ENCODE assay signal across 8 cellular contexts in genomic region chr13:79482271-79482970, GRCh38. TPM values are rescaled to one million over a fixed set of nuclear protein-coding genes. Genes with fewer than 3 reads are reported as not detected.
A peak's percentile ranks its signal among the peaks of the same experiment; 100 is the strongest.
DNase-seq lines count a peak whose midpoint lies in the region; ATAC-seq, FAIRE-seq and TF ChIP-seq lines count a peak whose summit lies in the region.

No MANE protein-coding gene starts in this region.

- no peaks in the 10 kb centered on the region for H3K9me3 ChIP-seq in parathyroid adenoma (ENCODE audit: control insufficient read depth, low read length)
- H3K9me3 ChIP-seq in thyroid gland: no peaks in the 10 kb centered on the region

- TF ChIP-seq CTCF in GM06990 (IDR thresholded peaks at IDR 0.05; ENCODE audit: insufficient read depth, low read length, poor library complexity, severe bottlenecking): no peak
- TF ChIP-seq CTCF in parathyroid adenoma (IDR thresholded peaks at IDR 0.05): no peak
- no peak for TF ChIP-seq CTCF in thyroid gland (IDR thresholded peaks at IDR 0.05)

- FAIRE-seq in RCC 7860 (lab: Jason Lieb, UNC): no peak

- DNase-seq in GM06990 (ENCODE audit: extremely low read depth, insufficient read length): no peak
- peak; percentile 22 for DNase-seq in RCC 7860 (ENCODE audit: low spot score)
- DNase-seq in epithelial cell of prostate (ENCODE audit: low read depth, low spot score): no peak
- no peak for DNase-seq in DMS153 (lab: John Stamatoyannopoulos, UW)
- no peak for DNase-seq in thyroid gland

- no peak overlapping the region for H2AFZ ChIP-seq in parathyroid adenoma

- ATAC-seq in GM19351 (IDR thresholded peaks at IDR 0.05; ENCODE audit: unreplicated experiment) (no peak), HG03097 (IDR thresholded peaks at IDR 0.05; ENCODE audit: low FRiP score, unreplicated experiment) (no peak)

- H3K36me3 ChIP-seq in GM06990 (ENCODE audit: control insufficient read depth, insufficient read depth, low read length): no peaks in the 10 kb centered on the region
- H3K36me3 ChIP-seq in parathyroid adenoma (ENCODE audit: control insufficient read depth, insufficient read depth, low read length): no peaks in the 10 kb centered on the region
- no peaks in the 10 kb centered on the region for H3K36me3 ChIP-seq in thyroid gland

- peak overlapping the region; percentile 80 for H3K4me3 ChIP-seq in GM06990 (replicated peaks; ENCODE audit: low read depth, low read length)
- peak overlapping the region; percentile 88 for H3K4me3 ChIP-seq in parathyroid adenoma (ENCODE audit: low read depth, low read length)
- no peak overlapping the region for H3K4me3 ChIP-seq in thyroid gland (replicated peaks in 1 of 3)

- no peaks in the 10 kb centered on the region for H3K4me1 ChIP-seq in parathyroid adenoma
- peaks cover 11 to 17% of the 10 kb centered on the region in 2 donors for H3K4me1 ChIP-seq in thyroid gland

- H3K27ac ChIP-seq in epithelial cell of prostate (peak overlapping the region; percentile 95), parathyroid adenoma (no peak overlapping the region), thyroid gland (no peak overlapping the region)

- peak overlapping the region; percentile 87 for H3K4me2 ChIP-seq in parathyroid adenoma (ENCODE audit: low read length)

- 74% methylated on average over 3 of the region's 3 CpGs for WGBS in thyroid gland, 2 donors

- no peak for TF ChIP-seq POLR2A in thyroid gland (IDR thresholded peaks at IDR 0.05)

- H3K9ac ChIP-seq in parathyroid adenoma: no peak overlapping the region

- no peaks in the 10 kb centered on the region for H3K27me3 ChIP-seq in GM06990 (replicated peaks; ENCODE audit: control insufficient read depth, insufficient read depth, low read length)
- no peaks in the 10 kb centered on the region for H3K27me3 ChIP-seq in parathyroid adenoma (ENCODE audit: control insufficient read depth, insufficient read depth, low read length)
- no peaks in the 10 kb centered on the region for H3K27me3 ChIP-seq in thyroid gland

- intact Hi-C loops in thyroid gland (cut with DNase I): no loop called here

- H3K79me2 ChIP-seq in parathyroid adenoma: peaks cover 4% of the 10 kb centered on the region

RNA-seq across cellular contexts. Expression of gene NDFIP2, which starts 1.5 kb away (rescaled TPM):
- total RNA-seq in thyroid gland: 10 to 100 TPM; 19.4 to 31.3 (median 23.7) TPM

Comparison
In these comparisons a context has a peak if more than half of its experiments do, and no peak if none do; other contexts are left out.
1. H3K4me3 ChIP-seq: peak in GM06990 (single experiment) and parathyroid adenoma (single experiment); none in thyroid gland (0 of 3).